In genomic region chr2:118643286-118643685, GRCh38 we compare ENCODE assay signal across 1 cellular context.
TF ChIP-seq lines count a peak whose summit lies in the region.

No MANE protein-coding gene starts in this region.

TF ChIP-seq in SK-N-SH treated with all-trans-retinoic acid at 6 μM for 48 hours, 23 proteins besides CTCF, POLR2A, EP300 and RAD21 (continued from another document):
- TF ChIP-seq, protein P1, sequence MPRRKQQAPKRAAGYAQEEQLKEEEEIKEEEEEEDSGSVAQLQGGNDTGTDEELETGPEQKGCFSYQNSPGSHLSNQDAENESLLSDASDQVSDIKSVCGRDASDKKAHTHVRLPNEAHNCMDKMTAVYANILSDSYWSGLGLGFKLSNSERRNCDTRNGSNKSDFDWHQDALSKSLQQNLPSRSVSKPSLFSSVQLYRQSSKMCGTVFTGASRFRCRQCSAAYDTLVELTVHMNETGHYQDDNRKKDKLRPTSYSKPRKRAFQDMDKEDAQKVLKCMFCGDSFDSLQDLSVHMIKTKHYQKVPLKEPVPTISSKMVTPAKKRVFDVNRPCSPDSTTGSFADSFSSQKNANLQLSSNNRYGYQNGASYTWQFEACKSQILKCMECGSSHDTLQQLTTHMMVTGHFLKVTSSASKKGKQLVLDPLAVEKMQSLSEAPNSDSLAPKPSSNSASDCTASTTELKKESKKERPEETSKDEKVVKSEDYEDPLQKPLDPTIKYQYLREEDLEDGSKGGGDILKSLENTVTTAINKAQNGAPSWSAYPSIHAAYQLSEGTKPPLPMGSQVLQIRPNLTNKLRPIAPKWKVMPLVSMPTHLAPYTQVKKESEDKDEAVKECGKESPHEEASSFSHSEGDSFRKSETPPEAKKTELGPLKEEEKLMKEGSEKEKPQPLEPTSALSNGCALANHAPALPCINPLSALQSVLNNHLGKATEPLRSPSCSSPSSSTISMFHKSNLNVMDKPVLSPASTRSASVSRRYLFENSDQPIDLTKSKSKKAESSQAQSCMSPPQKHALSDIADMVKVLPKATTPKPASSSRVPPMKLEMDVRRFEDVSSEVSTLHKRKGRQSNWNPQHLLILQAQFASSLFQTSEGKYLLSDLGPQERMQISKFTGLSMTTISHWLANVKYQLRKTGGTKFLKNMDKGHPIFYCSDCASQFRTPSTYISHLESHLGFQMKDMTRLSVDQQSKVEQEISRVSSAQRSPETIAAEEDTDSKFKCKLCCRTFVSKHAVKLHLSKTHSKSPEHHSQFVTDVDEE (CRISPR knock-in tag; IDR thresholded peaks at IDR 0.05), result no peak
- TF ChIP-seq OSR1 (CRISPR knock-in tag; IDR thresholded peaks at IDR 0.05), result no peak
